In genomic region chr6:30742316-30743098, GRCh38 we compare ENCODE assay signal across 8 cellular contexts. TPM values are rescaled to one million over a fixed set of nuclear protein-coding genes. Genes with fewer than 3 reads are reported as not detected.
DNase-seq lines count a peak whose midpoint lies in the region; ATAC-seq, FAIRE-seq and TF ChIP-seq lines count a peak whose summit lies in the region.

Gene FLOT1, minus strand, starts transcription at chr6:30742687. Its CDS starts 498 bp downstream, at chr6:30742189.

- peak within 1 kb of the TSS; percentile 75 for H3K4me3 ChIP-seq in CD8-positive, alpha-beta T cell (ENCODE audit: low read depth, low read length)
- H3K4me3 ChIP-seq in OCI-LY1 (ENCODE audit: low read depth, low read length, poor library complexity, severe bottlenecking): peak within 1 kb of the TSS; percentile 86

- peaks cover 60% of the 10 kb centered on the region for H3K4me1 Mint-ChIP-seq in CD8-positive, alpha-beta T cell (ENCODE audit: low read depth)
- H3K4me1 Mint-ChIP-seq in mesothelial cell of epicardium: peaks cover 38% of the 10 kb centered on the region

- peak within 1 kb of the TSS; percentile 73 for H3K4me2 ChIP-seq in OCI-LY1 (ENCODE audit: low read length)

- no peaks in the 10 kb centered on the region for H4K20me1 ChIP-seq in OCI-LY1 (ENCODE audit: insufficient read depth, low read length)

- TF ChIP-seq CTCF in CD8-positive, alpha-beta T cell (IDR thresholded peaks at IDR 0.05): no peak
- no peak for TF ChIP-seq CTCF in OCI-LY1 (IDR thresholded peaks at IDR 0.05; ENCODE audit: low read length)
- TF ChIP-seq CTCF in mesothelial cell of epicardium (IDR thresholded peaks at IDR 0.05; ENCODE audit: unreplicated experiment): no peak

- H2AFZ ChIP-seq in OCI-LY1 (ENCODE audit: low read length): no peak within 1 kb of the TSS

- POLR2A ChIA-PET in CD8-positive, alpha-beta T cell (lab: Charles Lee): interaction anchor here (0.7 to 1.2 kb wide), 4 partner anchors 13 to 142 kb away, joined by 3 read pairs; no protein-coding TSS in a partner anchor

- no peaks in the 10 kb centered on the region for H3K27me3 Mint-ChIP-seq in CD8-positive, alpha-beta T cell (ENCODE audit: low read depth)
- no peaks in the 10 kb centered on the region for H3K27me3 Mint-ChIP-seq in mesothelial cell of epicardium (ENCODE audit: low read depth)

- H3K9me3 Mint-ChIP-seq in CD8-positive, alpha-beta T cell: no peaks in the 10 kb centered on the region
- no peaks in the 10 kb centered on the region for H3K9me3 Mint-ChIP-seq in mesothelial cell of epicardium

- no peaks in the 10 kb centered on the region for H3K79me2 ChIP-seq in OCI-LY1 (ENCODE audit: insufficient read depth, low read length)

- no peaks in the 10 kb centered on the region for H3K9me2 ChIP-seq in OCI-LY1 (ENCODE audit: low read depth, low read length)

- H3K36me3 ChIP-seq in CD8-positive, alpha-beta T cell (ENCODE audit: insufficient read depth, low read length): no peaks in the 10 kb centered on the region
- H3K36me3 ChIP-seq in OCI-LY1 (ENCODE audit: insufficient read depth, low read length): peaks cover 29% of the 10 kb centered on the region

- peak; percentile 90 for FAIRE-seq in HTR-8/SVneo (lab: Jason Lieb, UNC)

- no peaks in the 10 kb centered on the region for H3K27me3 ChIP-seq in CD8-positive, alpha-beta T cell (ENCODE audit: insufficient read depth, low read length)
- H3K27me3 ChIP-seq in OCI-LY1 (ENCODE audit: insufficient read depth, low read length): no peaks in the 10 kb centered on the region; the same call in 1 of the 2 replicates

- DNase-seq in CD8-positive, alpha-beta T cell: peak; percentile 66 to 87 (median 78)
- DNase-seq in HTR-8/SVneo (ENCODE audit: insufficient read length, low spot score): peak; percentile 95
- peak; percentile 86 for DNase-seq in activated CD8-positive, alpha-beta memory T cell treated with anti-CD3 and anti-CD28 coated beads, Interleukin-2, amount 50 U/mL, for 4 hours
- peak; percentile 64 to 81 for DNase-seq in mesothelial cell of epicardium (ENCODE audit: low spot score in 2 of 2, unreplicated experiment in 2 of 2)
- peak; percentile 89 to 94 for DNase-seq in stimulated activated CD8-positive, alpha-beta memory T cell treated with anti-CD3 and anti-CD28 coated beads, Interleukin-15, amount 100 ng/mL, for 4 hours (ENCODE audit: low read depth in 2 of 2)

- CTCF ChIA-PET in CD8-positive, alpha-beta T cell (lab: Charles Lee): interaction anchor here (0.9 to 1.7 kb wide), 7 partner anchors 11 to 289 kb away, joined by 3 to 12 read pairs (median 4); no protein-coding TSS in a partner anchor

- H3K27ac Mint-ChIP-seq in CD8-positive, alpha-beta T cell: peak within 1 kb of the TSS; percentile 85
- peak within 1 kb of the TSS; percentile 95 for H3K27ac Mint-ChIP-seq in mesothelial cell of epicardium

- ATAC-seq in CD8-positive, alpha-beta T cell: peak; percentile 60
- peak; percentile 70 for ATAC-seq in GM19467 (IDR thresholded peaks at IDR 0.05; ENCODE audit: unreplicated experiment)

- H3F3A ChIP-seq in OCI-LY1 (ENCODE audit: insufficient read depth, low read length): no peaks in the 10 kb centered on the region

- H3K4me3 Mint-ChIP-seq in CD8-positive, alpha-beta T cell: peak within 1 kb of the TSS; percentile 91
- peak within 1 kb of the TSS; percentile 97 for H3K4me3 Mint-ChIP-seq in mesothelial cell of epicardium

- intact Hi-C loops in CD8-positive, alpha-beta T cell (cut with DNase I, micrococcal nuclease): loop anchor here (5.0 kb wide), 3 partner anchors 40 to 345 kb away; no protein-coding TSS in a partner anchor

- H3K36me3 Mint-ChIP-seq in CD8-positive, alpha-beta T cell: peaks cover 43% of the 10 kb centered on the region
- peaks cover 22% of the 10 kb centered on the region for H3K36me3 Mint-ChIP-seq in mesothelial cell of epicardium

- H3K9ac ChIP-seq in OCI-LY1 (ENCODE audit: low read length): peak within 1 kb of the TSS; percentile 84

- peak within 1 kb of the TSS; percentile 49 for H3K27ac ChIP-seq in CD8-positive, alpha-beta T cell (ENCODE audit: low read depth, low read length)
- peak within 1 kb of the TSS; percentile 15 for H3K27ac ChIP-seq in OCI-LY1 (ENCODE audit: low read depth, low read length, poor library complexity, severe bottlenecking)

- H3K4me1 ChIP-seq in CD8-positive, alpha-beta T cell (ENCODE audit: insufficient read depth, low read length): peaks cover 45% of the 10 kb centered on the region
- H3K4me1 ChIP-seq in OCI-LY1 (ENCODE audit: insufficient read depth, low read length, severe bottlenecking): peaks cover 27% of the 10 kb centered on the region

- in situ Hi-C loops in endometrial microvascular endothelial cells (cut with HindIII; ENCODE audit: inconsistent ontology term, low pct_unique_long_range_greater_than_20kb, low sequenced_read_pairs): loop anchor here (10.0 kb wide), 1 partner anchor 148 kb away; no protein-coding TSS in a partner anchor

- H3K9me3 ChIP-seq in CD8-positive, alpha-beta T cell (ENCODE audit: low read length): no peaks in the 10 kb centered on the region
- no peaks in the 10 kb centered on the region for H3K9me3 ChIP-seq in OCI-LY1 (ENCODE audit: low read length)

RNA-seq across cellular contexts. Expression of gene FLOT1, which starts in this region (rescaled TPM):
- 10 to 100 TPM; 27.5 to 27.8 TPM for total RNA-seq in CD8-positive, alpha-beta T cell
- total RNA-seq in endometrial microvascular endothelial cells (ENCODE audit: inconsistent ontology term) (133 TPM), mesothelial cell of epicardium (96.5 to 101 TPM (median 99.8 TPM) in 3 replicates)

Comparison
In these comparisons a context has a peak if more than half of its experiments do, and no peak if none do; other contexts are left out.
1. Peak in every context shown above with its lines: DNase-seq, ATAC-seq, H3K4me3 ChIP-seq and H3K27ac ChIP-seq.